Comparison of ENCODE assay signal across 37 cellular contexts in genomic region chr1:175506081-175506480, GRCh38.
"Had no signal": no experiment of that assay in that cellular context is flagged by ENCODE, and none has a peak within 500 bp of the region (broad histone marks: within the 10 kb centered on the region; RNA-seq: fewer than 3 reads in every experiment).

No MANE protein-coding gene starts in this region.

- H3K36me3 Mint-ChIP-seq: activated CD4-positive, alpha-beta memory T cell treated with anti-CD3 and anti-CD28 coated beads for 36 hours; activated naive CD4-positive, alpha-beta T cell treated with anti-CD3 and anti-CD28 coated beads, Interleukin-2, amount 50 U/mL, for 72 hours; activated naive CD8-positive, alpha-beta T cell treated with anti-CD3 and anti-CD28 coated beads for 36 hours had no signal

- H3K4me3 Mint-ChIP-seq: activated B cell treated with CpG ODN at 0.5 μM for 24 hours; activated CD4-positive, alpha-beta memory T cell treated with anti-CD3 and anti-CD28 coated beads for 36 hours; activated CD4-positive, alpha-beta T cell treated with anti-CD3 and anti-CD28 coated beads, Interleukin-2, amount 10 ng/mL, durations not matched to agents 24 days and 14 days; activated CD8-positive, alpha-beta T cell treated with anti-CD3 and anti-CD28 coated beads for 36 hours; activated naive CD4-positive, alpha-beta T cell treated with anti-CD3 and anti-CD28 coated beads for 36 hours; activated naive CD8-positive, alpha-beta T cell treated with anti-CD3 and anti-CD28 coated beads for 36 hours; activated T-cell treated with anti-CD3 and anti-CD28 coated beads, Interleukin-2, amount 50 U/mL, for 4 hours; activated T-cell treated with anti-CD3 and anti-CD28 coated beads, Interleukin-2, amount 50 U/mL, for 72 hours; activated T-helper 1 cell treated with anti-CD3 and anti-CD28 coated beads, Interleukin-12 subunit alpha, Interleukin-12 subunit beta, Interleukin-2, Interleukin-4 antibody, amounts not matched to agents 30 ng/mL and 10 ng/mL and 1 ng/mL, durations not matched to agents 14 hours and 24 hours and 36 hours; activated T-helper 17 cell treated with anti-CD3 and anti-CD28 coated beads, Interleukin-2, amount 50 U/mL, for 72 hours; T-helper 1 cell treated with Interleukin-12 subunit alpha and Interleukin-12 subunit beta and Interleukin-4 antibody, amounts not matched to agents 30 μg/mL and 1 μg/mL, for 36 hours; T-helper 2 cell treated with Interferon-gamma antibody and Interleukin-4, amounts not matched to agents 5 μg/mL and 100 μg/mL, for 36 hours had no signal

- H3K27ac ChIP-seq: adrenal gland, body of pancreas, brain microvascular endothelial cell, breast epithelium, VCaP had no signal

- H3K36me3 ChIP-seq: adrenal gland, brain microvascular endothelial cell, breast epithelium had no signal

- H3K4me1 Mint-ChIP-seq: activated B cell treated with CpG ODN at 0.5 μM for 24 hours; activated CD4-positive, alpha-beta T cell treated with anti-CD3 and anti-CD28 coated beads, Interleukin-2, amount 10 ng/mL, durations not matched to agents 24 days and 14 days; activated naive CD8-positive, alpha-beta T cell treated with anti-CD3 and anti-CD28 coated beads for 36 hours; activated T-helper 17 cell treated with anti-CD3 and anti-CD28 coated beads, Interleukin-2, amount 50 U/mL, for 72 hours had no signal

- H3K4me1 ChIP-seq: adrenal gland, body of pancreas, breast epithelium had no signal

- H3K9me3 ChIP-seq: adrenal gland, body of pancreas had no signal

- H3K27me3 ChIP-seq: adrenal gland, body of pancreas, brain microvascular endothelial cell, breast epithelium had no signal

- DNase-seq: activated B cell treated with CpG ODN at 0.5 μM for 24 hours; activated CD4-positive, alpha-beta memory T cell treated with anti-CD3 and anti-CD28 coated beads for 36 hours; activated CD4-positive, alpha-beta T cell treated with anti-CD3 and anti-CD28 coated beads for 4 hours; activated CD4-positive, alpha-beta T cell treated with anti-CD3 and anti-CD28 coated beads, Interleukin-2, amount 10 ng/mL, durations not matched to agents 24 days and 14 days; activated CD4-positive, alpha-beta T cell treated with anti-CD3 and anti-CD28 coated beads, Interleukin-2, amount 50 U/mL, for 1 hour; activated CD4-positive, alpha-beta T cell treated with anti-CD3 and anti-CD28 coated beads, Interleukin-2, amount 50 U/mL, for 4 hours; activated CD4-positive, CD25-positive, alpha-beta regulatory T cell treated with anti-CD3 and anti-CD28 coated beads, Interleukin-2, amount 50 U/mL, for 72 hours; activated CD8-positive, alpha-beta memory T cell treated with anti-CD3 and anti-CD28 coated beads, Interleukin-2, amount 50 U/mL, for 4 hours; activated CD8-positive, alpha-beta T cell treated with anti-CD3 and anti-CD28 coated beads for 36 hours; activated effector memory CD4-positive, alpha-beta T cell treated with anti-CD3 and anti-CD28 coated beads, Interleukin-2, amount 50 U/mL, for 16 hours; activated gamma-delta T cell treated with Interleukin-2 at 50 U/mL for 16 hours; activated naive CD4-positive, alpha-beta T cell; activated naive CD4-positive, alpha-beta T cell treated with anti-CD3 and anti-CD28 coated beads for 36 hours; activated naive CD4-positive, alpha-beta T cell treated with anti-CD3 and anti-CD28 coated beads, Interleukin-2, amount 50 U/mL, for 16 hours; activated naive CD8-positive, alpha-beta T cell treated with anti-CD3 and anti-CD28 coated beads for 36 hours; activated T-cell treated with anti-CD3 and anti-CD28 coated beads for 4 hours; activated T-cell treated with anti-CD3 and anti-CD28 coated beads, Interleukin-2, amount 50 U/mL, for 1 hour; activated T-cell treated with anti-CD3 and anti-CD28 coated beads, Interleukin-2, amount 50 U/mL, for 4 hours; activated T-cell treated with anti-CD3 and anti-CD28 coated beads, Interleukin-2, amount 50 U/mL, for 72 hours; adrenal gland; amniotic stem cell; aorta; body of pancreas; brain microvascular endothelial cell; central memory CD4-positive, alpha-beta T cell; T-helper 1 cell; T-helper 2 cell; T-helper 9 cell had no signal

- FAIRE-seq: astrocyte, TTC549 had no signal

- H3K27ac Mint-ChIP-seq: activated B cell treated with CpG ODN at 0.5 μM for 24 hours; activated CD4-positive, alpha-beta memory T cell treated with anti-CD3 and anti-CD28 coated beads for 36 hours; activated CD4-positive, alpha-beta T cell treated with anti-CD3 and anti-CD28 coated beads, Interleukin-2, amount 10 ng/mL, durations not matched to agents 24 days and 14 days; activated CD8-positive, alpha-beta T cell treated with anti-CD3 and anti-CD28 coated beads for 36 hours; activated naive CD4-positive, alpha-beta T cell treated with anti-CD3 and anti-CD28 coated beads for 36 hours; activated naive CD4-positive, alpha-beta T cell treated with anti-CD3 and anti-CD28 coated beads, Interleukin-2, amount 50 U/mL, for 72 hours; activated naive CD8-positive, alpha-beta T cell treated with anti-CD3 and anti-CD28 coated beads for 36 hours; activated T-cell treated with anti-CD3 and anti-CD28 coated beads, Interleukin-2, amount 50 U/mL, for 72 hours; activated T-helper 1 cell treated with anti-CD3 and anti-CD28 coated beads, Interleukin-12 subunit alpha, Interleukin-12 subunit beta, Interleukin-2, Interleukin-4 antibody, amounts not matched to agents 30 ng/mL and 10 ng/mL and 1 ng/mL, durations not matched to agents 14 hours and 24 hours and 36 hours; activated T-helper 17 cell treated with anti-CD3 and anti-CD28 coated beads, Interleukin-2, amount 50 U/mL, for 72 hours; T-helper 1 cell treated with Interleukin-12 subunit alpha and Interleukin-12 subunit beta and Interleukin-4 antibody, amounts not matched to agents 30 μg/mL and 1 μg/mL, for 36 hours; T-helper 2 cell treated with Interferon-gamma antibody and Interleukin-4, amounts not matched to agents 5 μg/mL and 100 μg/mL, for 36 hours had no signal

- H3K9me3 Mint-ChIP-seq: activated CD4-positive, alpha-beta memory T cell treated with anti-CD3 and anti-CD28 coated beads for 36 hours; activated CD4-positive, alpha-beta T cell treated with anti-CD3 and anti-CD28 coated beads, Interleukin-2, amount 10 ng/mL, durations not matched to agents 24 days and 14 days; activated CD8-positive, alpha-beta T cell treated with anti-CD3 and anti-CD28 coated beads for 36 hours; activated naive CD4-positive, alpha-beta T cell treated with anti-CD3 and anti-CD28 coated beads for 36 hours; activated naive CD4-positive, alpha-beta T cell treated with anti-CD3 and anti-CD28 coated beads, Interleukin-2, amount 50 U/mL, for 72 hours; activated naive CD8-positive, alpha-beta T cell treated with anti-CD3 and anti-CD28 coated beads for 36 hours; activated T-cell treated with anti-CD3 and anti-CD28 coated beads, Interleukin-2, amount 50 U/mL, for 72 hours; activated T-helper 1 cell treated with anti-CD3 and anti-CD28 coated beads, Interleukin-12 subunit alpha, Interleukin-12 subunit beta, Interleukin-2, Interleukin-4 antibody, amounts not matched to agents 30 ng/mL and 10 ng/mL and 1 ng/mL, durations not matched to agents 14 hours and 24 hours and 36 hours; activated T-helper 17 cell treated with anti-CD3 and anti-CD28 coated beads, Interleukin-2, amount 50 U/mL, for 72 hours; T-helper 1 cell treated with Interleukin-12 subunit alpha and Interleukin-12 subunit beta and Interleukin-4 antibody, amounts not matched to agents 30 μg/mL and 1 μg/mL, for 36 hours; T-helper 2 cell treated with Interferon-gamma antibody and Interleukin-4, amounts not matched to agents 5 μg/mL and 100 μg/mL, for 36 hours had no signal

- ATAC-seq: activated CD8-positive, alpha-beta T cell treated with anti-CD3 and anti-CD28 coated beads for 36 hours; activated naive CD4-positive, alpha-beta T cell treated with anti-CD3 and anti-CD28 coated beads, Interleukin-2, amount 50 U/mL, for 72 hours; activated T-cell treated with anti-CD3 and anti-CD28 coated beads, Interleukin-2, amount 50 U/mL, for 4 hours; activated T-cell treated with anti-CD3 and anti-CD28 coated beads, Interleukin-2, amount 50 U/mL, for 72 hours; activated T-helper 17 cell treated with anti-CD3 and anti-CD28 coated beads, Interleukin-2, amount 50 U/mL, for 72 hours; body of pancreas had no signal

- H3K4me3 ChIP-seq: adrenal gland, body of pancreas, breast epithelium had no signal
